In genomic region chr11:120335928-120336640, GRCh38 we compare ENCODE assay signal across 8 cellular contexts. TPM values are rescaled to one million over a fixed set of nuclear protein-coding genes. Genes with fewer than 3 reads are reported as not detected.
DNase-seq lines count a peak whose midpoint lies in the region; ATAC-seq and TF ChIP-seq lines count a peak whose summit lies in the region.

Gene ARHGEF12 (plus strand): TSS chr11:120336413. CDS start chr11:120337244, 831 bp downstream.

- ATAC-seq in HG02588 (IDR thresholded peaks at IDR 0.05; ENCODE audit: unreplicated experiment): peak; percentile 65

- H3K4me1 ChIP-seq in rectal smooth muscle tissue (ENCODE audit: control insufficient read depth, insufficient read depth, low read length) (peaks cover 9% of the 10 kb centered on the region), uterus (peaks cover 0 to 3% of the 10 kb centered on the region in 2 donors)

- no peaks in the 10 kb centered on the region for H3K9me3 ChIP-seq in uterus

- in situ Hi-C loops in astrocyte of the cerebellum (cut with HindIII; ENCODE audit: low sequenced_read_pairs): no loop called here

- H3K4me3 ChIP-seq in astrocyte of the cerebellum (ENCODE audit: low read depth, low read length) (peak within 1 kb of the TSS; percentile 72), rectal smooth muscle tissue (ENCODE audit: low read length) (peak within 1 kb of the TSS; percentile 99), uterus (peak within 1 kb of the TSS; percentile 45 to 74)

- intact Hi-C loops in uterus (cut with DNase I; ENCODE audit: low total_unique reads): no loop called here

- DNase-seq in GM10266 (ENCODE audit: extremely low spot score) (peak; percentile 94), NCI-H1436 treated with DMSO at 0.1 percent for 48 hours (lab: John Stamatoyannopoulos, UW) (peak; percentile 34), T-helper 9 cell (peak; percentile 49), astrocyte of the cerebellum (ENCODE audit: low read depth) (peak; percentile 92), hepatic stellate cell (ENCODE audit: low spot score) (peak; percentile 95), uterus (peak; percentile 96 to 97)

- peak; percentile 60 for TF ChIP-seq CTCF in GM10266 (IDR thresholded peaks at IDR 0.05; ENCODE audit: control insufficient read depth, insufficient read depth, low read depth, missing control alignments)
- peak; percentile 56 for TF ChIP-seq CTCF in astrocyte of the cerebellum (IDR thresholded peaks at IDR 0.05; ENCODE audit: low read depth, low read length, missing control alignments)
- peak in 2 of 4 experiments; percentile 16 to 42 for TF ChIP-seq CTCF in uterus (IDR thresholded peaks at IDR 0.05)

- H3K36me3 ChIP-seq in rectal smooth muscle tissue (ENCODE audit: control insufficient read depth, insufficient read depth, low read length) (no peaks in the 10 kb centered on the region), uterus (no peaks in the 10 kb centered on the region)

- H3K9ac ChIP-seq in rectal smooth muscle tissue (ENCODE audit: low read length): peak within 1 kb of the TSS; percentile 92

- H3K27me3 ChIP-seq in rectal smooth muscle tissue (ENCODE audit: control insufficient read depth, insufficient read depth, low read length): no peaks in the 10 kb centered on the region
- H3K27me3 ChIP-seq in uterus: no peaks in the 10 kb centered on the region

- H3K27ac ChIP-seq in rectal smooth muscle tissue (ENCODE audit: low read depth, low read length): peak within 1 kb of the TSS; percentile 94
- peak within 1 kb of the TSS; percentile 96 to 97 for H3K27ac ChIP-seq in uterus

- peak; percentile 78 to 97 for TF ChIP-seq POLR2A in uterus (IDR thresholded peaks at IDR 0.05)

RNA-seq across cellular contexts. Expression of gene ARHGEF12, which starts in this region (rescaled TPM):
- total RNA-seq in uterus: 100 to 1,000 TPM in 2 of 4 donors, 10 to 100 TPM in 2; 82.6 to 161 (median 125) TPM

Comparison
In these comparisons a context has a peak if more than half of its experiments do, and no peak if none do; other contexts are left out.
1. Peak in every context shown above with its lines: DNase-seq, ATAC-seq, H3K4me3 ChIP-seq and H3K27ac ChIP-seq.
2. DNase-seq: peak in every context shown above with its lines; median percentile 96 in uterus; 95 in hepatic stellate cell; 94 in GM10266; 92 in astrocyte of the cerebellum; 49 in T-helper 9 cell; 34 in NCI-H1436 treated with DMSO at 0.1 percent for 48 hours.